ENCODE assay signal across 15 cellular contexts in the genomic region with DNA sequence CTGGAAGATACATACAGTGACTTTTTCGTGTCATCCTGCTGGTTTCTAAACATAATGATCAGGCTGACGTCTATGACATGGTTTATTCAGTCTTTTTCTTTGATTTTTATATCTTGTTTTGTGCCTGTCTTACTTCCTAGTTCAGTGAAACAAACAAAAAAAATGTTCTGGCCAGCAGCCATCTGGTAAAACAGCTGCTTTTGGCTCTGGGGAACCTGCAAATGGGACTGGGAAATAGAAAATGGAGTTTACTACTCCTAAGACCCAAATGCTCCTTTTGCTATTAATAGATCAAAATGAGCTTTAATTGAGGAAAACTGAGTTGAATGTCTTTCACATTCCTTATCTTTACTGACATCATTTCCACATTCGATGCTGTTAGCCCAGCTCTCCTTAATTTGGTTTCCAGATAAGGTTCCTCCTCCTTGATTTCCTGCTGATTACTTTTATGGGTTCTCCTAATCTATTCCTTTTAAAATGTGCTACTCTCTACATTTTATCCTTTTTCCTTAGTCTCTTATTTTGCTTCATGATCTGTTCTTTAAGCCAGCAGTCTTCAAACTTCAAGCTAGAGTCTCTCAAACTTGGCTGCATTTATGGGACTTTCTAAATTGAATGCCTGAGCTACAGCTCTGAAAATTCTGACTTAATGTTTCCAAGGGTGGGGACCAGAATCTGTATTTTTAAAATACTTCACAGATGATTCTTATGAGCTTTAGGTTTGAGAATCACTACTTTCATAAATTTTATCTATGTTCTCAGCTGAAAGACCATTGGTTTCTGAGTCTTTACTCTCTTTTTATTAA.
DNase-seq lines count a peak whose midpoint lies in the region; ATAC-seq and TF ChIP-seq lines count a peak whose summit lies in the region.
"Had no signal": no experiment of that assay in that cellular context is flagged by ENCODE, and none has a peak within 500 bp of the region (broad histone marks: within the 10 kb centered on the region; RNA-seq: fewer than 3 reads in every experiment).

No MANE protein-coding gene starts in this region.

- peak overlapping the region; percentile 51 for H3K18ac ChIP-seq in mesendoderm (ENCODE audit: low read length)

- no peaks in the 10 kb centered on the region for H3K79me2 ChIP-seq in ACC112 (ENCODE audit: control insufficient read depth, insufficient read depth, low read length, unreplicated experiment)
- H3K79me2 ChIP-seq in SK-N-SH (ENCODE audit: insufficient read depth), result no peaks in the 10 kb centered on the region
- H3K79me2 ChIP-seq in mesendoderm (ENCODE audit: control insufficient read depth, insufficient read depth, low read length), result no peaks in the 10 kb centered on the region

- H3K9ac ChIP-seq in SK-N-SH (no peak overlapping the region), mesendoderm (ENCODE audit: low read length) (peak overlapping the region; percentile 57)

- no peak for TF ChIP-seq CTCF in SK-N-SH (IDR thresholded peaks at IDR 0.05)
- no peak for TF ChIP-seq CTCF in GM10266 (IDR thresholded peaks at IDR 0.05; ENCODE audit: control insufficient read depth, insufficient read depth, low read depth, missing control alignments)
- no peak for TF ChIP-seq CTCF in activated CD8-positive, alpha-beta T cell treated with anti-CD3 and anti-CD28 coated beads for 36 hours (IDR thresholded peaks at IDR 0.05)

- intact Hi-C loops in activated CD8-positive, alpha-beta T cell treated with anti-CD3 and anti-CD28 coated beads for 36 hours (cut with micrococcal nuclease), result no loop called here

- no peaks in the 10 kb centered on the region for H3K9me3 ChIP-seq in SK-N-SH
- H3K9me3 ChIP-seq: SJSA1, suprapubic skin had no signal

- POLR2A ChIA-PET in SK-N-SH (lab: Yijun Ruan, JAX), result interaction anchor here (0.6 kb wide), 1 partner anchor 21 kb away, joined by 3 read pairs; no protein-coding TSS in a partner anchor
- POLR2A ChIA-PET in activated CD8-positive, alpha-beta T cell treated with anti-CD3 and anti-CD28 coated beads for 36 hours (lab: Charles Lee), result no interaction called here

- H4K5ac ChIP-seq in mesendoderm (ENCODE audit: low read length), result no peak overlapping the region

- TF ChIP-seq EP300 in SK-N-SH (IDR thresholded peaks at IDR 0.05; ENCODE audit: borderline replicate concordance in 1 of 2, low read depth in 1 of 2, low read length in 1 of 2), result no peak

- H3K36me3 ChIP-seq in ACC112 (ENCODE audit: insufficient read depth, low read length) (no peaks in the 10 kb centered on the region), SK-N-SH (replicated peaks in 1 of 2; ENCODE audit: control insufficient read depth in 1 of 2, insufficient read depth in 2 of 2, low read length in 1 of 2) (no peaks in the 10 kb centered on the region), mesendoderm (ENCODE audit: control insufficient read depth, insufficient read depth, low read length) (no peaks in the 10 kb centered on the region)
- H3K36me3 ChIP-seq: SJSA1, suprapubic skin had no signal

- TF ChIP-seq RAD21 in SK-N-SH (IDR thresholded peaks at IDR 0.05; ENCODE audit: low read length), result no peak

- H3K27me3 ChIP-seq in ACC112 (ENCODE audit: insufficient read depth, low read length), result no peaks in the 10 kb centered on the region
- no peaks in the 10 kb centered on the region for H3K27me3 ChIP-seq in SK-N-SH (ENCODE audit: insufficient read depth)
- no peaks in the 10 kb centered on the region for H3K27me3 ChIP-seq in mesendoderm (ENCODE audit: insufficient read depth, low read length, poor library complexity)
- H3K27me3 ChIP-seq: SJSA1, suprapubic skin had no signal

- 27% methylated on average over 3 of the region's 3 CpGs for WGBS in SK-N-SH (ENCODE audit: low lambda C conversion rate)
- whole genome bisulfite sequencing in mesendoderm (ENCODE audit: extremely low coverage, insufficient coverage, low lambda C conversion rate), result no CpG with 5 or more reads among the region's 3 CpGs

- no peaks in the 10 kb centered on the region for H3K27me3 Mint-ChIP-seq in activated CD8-positive, alpha-beta T cell treated with anti-CD3 and anti-CD28 coated beads for 36 hours
- H3K27me3 Mint-ChIP-seq: activated naive CD8-positive, alpha-beta T cell had no signal

- no peaks in the 10 kb centered on the region for H3K36me3 Mint-ChIP-seq in activated CD8-positive, alpha-beta T cell treated with anti-CD3 and anti-CD28 coated beads for 36 hours (ENCODE audit: low read depth)
- H3K36me3 Mint-ChIP-seq: activated naive CD8-positive, alpha-beta T cell had no signal

- H4K20me1 ChIP-seq in SK-N-SH (ENCODE audit: insufficient read depth), result no peaks in the 10 kb centered on the region

- no peak overlapping the region for H3K4me2 ChIP-seq in SK-N-SH
- H3K4me2 ChIP-seq in mesendoderm (ENCODE audit: low read length), result no peak overlapping the region

- no peak overlapping the region for H3K4ac ChIP-seq in mesendoderm (ENCODE audit: low read depth, low read length)

- H3K9me3 Mint-ChIP-seq in activated CD8-positive, alpha-beta T cell treated with anti-CD3 and anti-CD28 coated beads for 36 hours, result no peaks in the 10 kb centered on the region
- H3K9me3 Mint-ChIP-seq: H9 had no signal

- no peak overlapping the region for H3K27ac Mint-ChIP-seq in activated CD8-positive, alpha-beta T cell treated with anti-CD3 and anti-CD28 coated beads for 36 hours
- H3K27ac Mint-ChIP-seq: activated naive CD8-positive, alpha-beta T cell; H9 had no signal

- no peak overlapping the region for H4K8ac ChIP-seq in mesendoderm (ENCODE audit: low read depth, low read length)

- peak overlapping the region; percentile 84 for H2BK5ac ChIP-seq in mesendoderm (ENCODE audit: low read length)

- no peaks in the 10 kb centered on the region for H3K79me1 ChIP-seq in mesendoderm (ENCODE audit: low read length)

- ATAC-seq in HG03135 (IDR thresholded peaks at IDR 0.05; ENCODE audit: unreplicated experiment), result no peak
- no peak for ATAC-seq in activated CD8-positive, alpha-beta T cell treated with anti-CD3 and anti-CD28 coated beads for 36 hours

- no peak overlapping the region for H3K23ac ChIP-seq in mesendoderm (ENCODE audit: low read length)

- H3K56ac ChIP-seq in mesendoderm (ENCODE audit: low read length), result peak overlapping the region; percentile 76

- H3K27ac ChIP-seq in ACC112 (ENCODE audit: low read depth, low read length) (no peak overlapping the region), SK-N-SH (ENCODE audit: low read depth in 2 of 2, low read length in 1 of 2) (peak overlapping the region in 1 of 2 experiments; percentile 50; a peak in 1 of 4 replicates), mesendoderm (ENCODE audit: low read depth, low read length) (peak overlapping the region; percentile 85)
- H3K27ac ChIP-seq: HL-60, SJSA1, suprapubic skin had no signal

- no peak overlapping the region for H2AK5ac ChIP-seq in mesendoderm (ENCODE audit: low read length)

- no peak overlapping the region for H2BK15ac ChIP-seq in mesendoderm (replicated peaks; ENCODE audit: low read depth)

- H3F3A ChIP-seq in SK-N-SH (replicated peaks; ENCODE audit: insufficient read depth), result no peaks in the 10 kb centered on the region

- H2BK120ac ChIP-seq in mesendoderm (ENCODE audit: low read depth, low read length), result peak overlapping the region; percentile 12

- H3K4me1 ChIP-seq in ACC112 (ENCODE audit: control insufficient read depth, insufficient read depth, low read length, unreplicated experiment), result no peaks in the 10 kb centered on the region
- H3K4me1 ChIP-seq in SK-N-SH (ENCODE audit: control insufficient read depth in 1 of 2, insufficient read depth in 2 of 2, low read depth in 1 of 2, low read length in 1 of 2), result peaks cover 4 to 8% of the 10 kb centered on the region in 2 experiments; a peak in 3 of 4 replicates
- H3K4me1 ChIP-seq in mesendoderm (ENCODE audit: control insufficient read depth, low read depth, low read length), result peaks cover 3% of the 10 kb centered on the region
- H3K4me1 ChIP-seq: SJSA1 had no signal

- no peak overlapping the region for H3K4me3 Mint-ChIP-seq in activated CD8-positive, alpha-beta T cell treated with anti-CD3 and anti-CD28 coated beads for 36 hours
- H3K4me3 Mint-ChIP-seq: activated naive CD8-positive, alpha-beta T cell; H9 had no signal

- H3K4me1 Mint-ChIP-seq in activated CD8-positive, alpha-beta T cell treated with anti-CD3 and anti-CD28 coated beads for 36 hours (ENCODE audit: low read depth), result no peaks in the 10 kb centered on the region

- peak overlapping the region; percentile 72 for H2AFZ ChIP-seq in ACC112 (ENCODE audit: low read length, unreplicated experiment)
- peak overlapping the region; percentile 37; the same call in 1 of the 2 replicates for H2AFZ ChIP-seq in SK-N-SH (ENCODE audit: low read depth)

- no peaks in the 10 kb centered on the region for H3K9me2 ChIP-seq in SK-N-SH

- H3K4me3 ChIP-seq in ACC112 (ENCODE audit: low read depth, low read length) (no peak overlapping the region), SK-N-SH (ENCODE audit: low read depth in 2 of 2, low read length in 1 of 2) (no peak overlapping the region), mesendoderm (ENCODE audit: low read length) (no peak overlapping the region)
- H3K4me3 ChIP-seq: SJSA1, suprapubic skin had no signal

- CTCF ChIA-PET in SK-N-SH (lab: Yijun Ruan, JAX), result no interaction called here
- CTCF ChIA-PET in activated CD8-positive, alpha-beta T cell treated with anti-CD3 and anti-CD28 coated beads for 36 hours (lab: Charles Lee), result no interaction called here

- DNase-seq in SK-N-SH (no peak), fibroblast of gingiva (ENCODE audit: low read depth) (peak; percentile 34), mesendoderm (peak; percentile 75), GM10266 (ENCODE audit: extremely low spot score) (no peak), kidney glomerular epithelial cell (lab: John Stamatoyannopoulos, UW) (no peak)
- no peak for DNase-seq in activated CD8-positive, alpha-beta T cell treated with anti-CD3 and anti-CD28 coated beads for 36 hours
- DNase-seq: ACHN, H9, nucleus accumbens had no signal

Comparison
In these comparisons a context has a peak if more than half of its experiments do, and no peak if none do; other contexts are left out.
1. DNase-seq: peak in fibroblast of gingiva (single experiment) and mesendoderm (single experiment); none in SK-N-SH (single experiment), GM10266 (single experiment), kidney glomerular epithelial cell (single experiment) and activated CD8-positive, alpha-beta T cell treated with anti-CD3 and anti-CD28 coated beads for 36 hours (single experiment).